In the genomic region with DNA sequence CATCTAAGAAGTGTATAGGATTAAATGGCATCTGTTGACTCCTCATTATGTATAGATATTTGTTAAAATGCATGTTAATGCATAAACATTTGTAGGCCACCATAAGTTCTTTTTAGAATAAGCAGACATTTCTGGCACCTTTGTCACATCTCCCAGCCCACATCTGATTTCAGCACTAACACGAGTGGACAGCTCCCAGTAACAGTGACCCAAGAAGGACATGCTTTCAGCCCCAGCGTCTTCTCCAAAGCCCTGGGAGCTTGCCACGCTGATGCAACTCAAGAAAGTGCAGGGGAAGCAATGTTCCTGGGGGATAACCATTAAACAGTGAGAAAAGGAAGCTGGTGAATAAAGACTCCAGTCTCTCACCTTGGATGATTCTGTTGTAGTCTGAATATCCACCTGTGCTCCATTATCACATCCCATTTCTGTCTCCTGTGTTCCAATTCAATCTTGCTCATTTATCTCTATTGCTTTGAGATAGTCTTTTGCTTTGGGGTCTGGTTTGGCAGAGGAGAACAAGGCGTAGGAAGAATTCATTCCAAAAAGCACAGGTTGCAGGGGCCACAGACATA, we compare ENCODE assay signal across 11 cellular contexts.
DNase-seq lines count a peak whose midpoint lies in the region; ATAC-seq and TF ChIP-seq lines count a peak whose summit lies in the region.
"Had no signal": no experiment of that assay in that cellular context is flagged by ENCODE, and none has a peak within 500 bp of the region (broad histone marks: within the 10 kb centered on the region; RNA-seq: fewer than 3 reads in every experiment).

No MANE protein-coding gene starts in this region.

- no peaks in the 10 kb centered on the region for H3K9me3 ChIP-seq in iPS DF 6.9 (ENCODE audit: control insufficient read depth, insufficient read depth, low read length)

- H3K27ac ChIP-seq in iPS DF 6.9 (ENCODE audit: low read length): no peak overlapping the region

- CTCF ChIA-PET in Calu3 (lab: Charles Lee): no interaction called here
- CTCF ChIA-PET in activated CD4-positive, alpha-beta T cell treated with anti-CD3 and anti-CD28 coated beads, Interleukin-2, amount 10 ng/mL, durations not matched to agents 7 days and 5 days (lab: Charles Lee): interaction anchor here (0.7 kb wide), 1 partner anchor 218 kb away, joined by 3 read pairs; no protein-coding TSS in a partner anchor

- H3K27me3 ChIP-seq in H7 (ENCODE audit: control insufficient read depth, insufficient read depth, low read length) (no peaks in the 10 kb centered on the region), iPS DF 6.9 (ENCODE audit: control insufficient read depth, insufficient read depth, low read length) (no peaks in the 10 kb centered on the region)

- BruUV-seq in Calu3 (replicated peaks; lab: Mats Ljungman, UMichigan): no TSS peak

- H3K9me3 Mint-ChIP-seq in Calu3 (ENCODE audit: low read depth, unreplicated experiment): peaks cover 20% of the 10 kb centered on the region
- H3K9me3 Mint-ChIP-seq in activated CD4-positive, alpha-beta T cell treated with anti-CD3 and anti-CD28 coated beads, Interleukin-2, amount 10 ng/mL, durations not matched to agents 7 days and 5 days: no peaks in the 10 kb centered on the region

- H3K27ac Mint-ChIP-seq in Calu3 (ENCODE audit: unreplicated experiment): no peak overlapping the region
- H3K27ac Mint-ChIP-seq in activated CD4-positive, alpha-beta T cell treated with anti-CD3 and anti-CD28 coated beads, Interleukin-2, amount 10 ng/mL, durations not matched to agents 7 days and 5 days: no peak overlapping the region

- no peak for TF ChIP-seq CTCF in Calu3 (IDR thresholded peaks at IDR 0.05; ENCODE audit: unreplicated experiment)

- H3K4me3 ChIP-seq in H7 (ENCODE audit: insufficient read depth, low read depth, low read length): no peak overlapping the region
- no peak overlapping the region for H3K4me3 ChIP-seq in iPS DF 6.9 (ENCODE audit: low read length)

- intact Hi-C loops in Calu3 (cut with micrococcal nuclease; ENCODE audit: unreplicated experiment): no loop called here

- no peaks in the 10 kb centered on the region for H3K4me1 Mint-ChIP-seq in Calu3 (ENCODE audit: low read depth, unreplicated experiment)
- no peaks in the 10 kb centered on the region for H3K4me1 Mint-ChIP-seq in activated CD4-positive, alpha-beta T cell treated with anti-CD3 and anti-CD28 coated beads, Interleukin-2, amount 10 ng/mL, durations not matched to agents 7 days and 5 days

- no peaks in the 10 kb centered on the region for H3K4me1 ChIP-seq in iPS DF 6.9 (ENCODE audit: control insufficient read depth, insufficient read depth, low read length)

- H3K36me3 Mint-ChIP-seq in Calu3 (ENCODE audit: insufficient read depth, unreplicated experiment): no peaks in the 10 kb centered on the region
- H3K36me3 Mint-ChIP-seq in activated CD4-positive, alpha-beta T cell treated with anti-CD3 and anti-CD28 coated beads, Interleukin-2, amount 10 ng/mL, durations not matched to agents 7 days and 5 days (ENCODE audit: low read depth): no peaks in the 10 kb centered on the region

- POLR2A ChIA-PET in activated CD4-positive, alpha-beta T cell treated with anti-CD3 and anti-CD28 coated beads, Interleukin-2, amount 10 ng/mL, durations not matched to agents 7 days and 5 days (lab: Charles Lee): no interaction called here

- no peaks in the 10 kb centered on the region for H3K27me3 Mint-ChIP-seq in Calu3 (ENCODE audit: unreplicated experiment)
- H3K27me3 Mint-ChIP-seq in activated CD4-positive, alpha-beta T cell treated with anti-CD3 and anti-CD28 coated beads, Interleukin-2, amount 10 ng/mL, durations not matched to agents 7 days and 5 days: no peaks in the 10 kb centered on the region

- ATAC-seq in GM18907 (IDR thresholded peaks at IDR 0.05; ENCODE audit: unreplicated experiment): no peak
- ATAC-seq: left colon had no signal

- H3K4me3 Mint-ChIP-seq in Calu3 (ENCODE audit: low read depth, unreplicated experiment): no peak overlapping the region
- no peak overlapping the region for H3K4me3 Mint-ChIP-seq in activated CD4-positive, alpha-beta T cell treated with anti-CD3 and anti-CD28 coated beads, Interleukin-2, amount 10 ng/mL, durations not matched to agents 7 days and 5 days

- DNase-seq in Calu3: peak; percentile 2
- peak; percentile 41 for DNase-seq in H7
- DNase-seq in activated CD4-positive, alpha-beta T cell treated with anti-CD3 and anti-CD28 coated beads, Interleukin-2, amount 10 ng/mL, durations not matched to agents 7 days and 5 days: peak; percentile 46
- peak; percentile 2 for DNase-seq in iPS DF 6.9 (ENCODE audit: low read depth, low spot score)
- no peak for DNase-seq in COR-L47 (lab: John Stamatoyannopoulos, UW)
- DNase-seq in NCI-H1092 treated with DMSO at 0.1 percent for 48 hours (lab: John Stamatoyannopoulos, UW): no peak
- no peak for DNase-seq in SK-N-DZ (ENCODE audit: low spot score)
- DNase-seq: NCI-H1417 treated with DMSO at 0.1 percent for 48 hours, T1000 had no signal

- no CpG with 5 or more reads among the region's 4 CpGs for WGBS in iPS DF 6.9 (ENCODE audit: insufficient coverage, insufficient read length)

- no peaks in the 10 kb centered on the region for H3K36me3 ChIP-seq in H7 (replicated peaks; ENCODE audit: control insufficient read depth, insufficient read depth, low read length)
- H3K36me3 ChIP-seq in iPS DF 6.9 (ENCODE audit: control insufficient read depth, insufficient read depth, low read length): no peaks in the 10 kb centered on the region

Comparison
In these comparisons a context has a peak if more than half of its experiments do, and no peak if none do; other contexts are left out.
1. DNase-seq: peak in Calu3 (single experiment), H7 (single experiment), activated CD4-positive, alpha-beta T cell treated with anti-CD3 and anti-CD28 coated beads, Interleukin-2, amount 10 ng/mL, durations not matched to agents 7 days and 5 days (single experiment) and iPS DF 6.9 (single experiment); none in COR-L47 (single experiment), NCI-H1092 treated with DMSO at 0.1 percent for 48 hours (single experiment) and SK-N-DZ (single experiment).